20 cellular contexts compared by ENCODE assay signal in genomic region chr1:40873863-40874472, GRCh38. TPM values are rescaled to one million over a fixed set of nuclear protein-coding genes. Genes with fewer than 3 reads are reported as not detected.
DNase-seq lines count a peak whose midpoint lies in the region; ATAC-seq and TF ChIP-seq lines count a peak whose summit lies in the region.
"Had no signal": no experiment of that assay in that cellular context is flagged by ENCODE, and none has a peak within 500 bp of the region (broad histone marks: within the 10 kb centered on the region; RNA-seq: fewer than 3 reads in every experiment).

No MANE protein-coding gene starts in this region.

- H2BK5ac ChIP-seq in mesendoderm (ENCODE audit: low read length): no peak overlapping the region

- no peaks in the 10 kb centered on the region for H3K79me1 ChIP-seq in mesendoderm (ENCODE audit: low read length)

- H3K4me1 ChIP-seq in neural progenitor cell: peaks cover 6% of the 10 kb centered on the region
- peaks cover 2% of the 10 kb centered on the region for H3K4me1 ChIP-seq in mesendoderm (ENCODE audit: control insufficient read depth, low read depth, low read length)
- H3K4me1 ChIP-seq: BE2C, Caco-2, HAP-1 had no signal

- H3K9me3 Mint-ChIP-seq in T-helper 1 cell treated with Interleukin-12 subunit alpha and Interleukin-12 subunit beta and Interleukin-4 antibody, amounts not matched to agents 30 μg/mL and 1 μg/mL, for 36 hours: peaks cover 26% of the 10 kb centered on the region
- H3K9me3 Mint-ChIP-seq in HFFc6 (peaks cover 31% of the 10 kb centered on the region), neural progenitor cell (no peaks in the 10 kb centered on the region)
- no peaks in the 10 kb centered on the region for H3K9me3 Mint-ChIP-seq in activated T-helper 17 cell treated with anti-CD3 and anti-CD28 coated beads, Interleukin-2, amount 50 U/mL, for 72 hours

- H3K36me3 ChIP-seq in neural progenitor cell: no peaks in the 10 kb centered on the region
- no peaks in the 10 kb centered on the region for H3K36me3 ChIP-seq in mesendoderm (ENCODE audit: control insufficient read depth, insufficient read depth, low read length)
- H3K36me3 ChIP-seq: BE2C, HAP-1 had no signal

- H3K27me3 Mint-ChIP-seq in T-helper 1 cell treated with Interleukin-12 subunit alpha and Interleukin-12 subunit beta and Interleukin-4 antibody, amounts not matched to agents 30 μg/mL and 1 μg/mL, for 36 hours (ENCODE audit: low read depth): no peaks in the 10 kb centered on the region
- H3K27me3 Mint-ChIP-seq in HFFc6 (ENCODE audit: insufficient read depth) (no peaks in the 10 kb centered on the region; the same call in none of the 2 replicates), neural progenitor cell (ENCODE audit: insufficient read depth, low read depth) (peaks cover 3% of the 10 kb centered on the region)
- H3K27me3 Mint-ChIP-seq in activated T-helper 17 cell treated with anti-CD3 and anti-CD28 coated beads, Interleukin-2, amount 50 U/mL, for 72 hours: no peaks in the 10 kb centered on the region
- H3K27me3 Mint-ChIP-seq: CD4-positive, alpha-beta T cell had no signal

- peak overlapping the region; percentile 12 for H3K27ac Mint-ChIP-seq in T-helper 1 cell treated with Interleukin-12 subunit alpha and Interleukin-12 subunit beta and Interleukin-4 antibody, amounts not matched to agents 30 μg/mL and 1 μg/mL, for 36 hours
- H3K27ac Mint-ChIP-seq in HFFc6 (peak overlapping the region; percentile 43), neural progenitor cell (peak overlapping the region; percentile 79)
- H3K27ac Mint-ChIP-seq in activated T-helper 17 cell treated with anti-CD3 and anti-CD28 coated beads, Interleukin-2, amount 50 U/mL, for 72 hours: peak overlapping the region; percentile 78
- H3K27ac Mint-ChIP-seq: CD4-positive, alpha-beta T cell had no signal

- H3K23ac ChIP-seq in mesendoderm (ENCODE audit: low read length): no peak overlapping the region

- H4K20me1 ChIP-seq in neural progenitor cell (ENCODE audit: low read depth): no peaks in the 10 kb centered on the region

- no peaks in the 10 kb centered on the region for H3K27me3 ChIP-seq in neural progenitor cell
- H3K27me3 ChIP-seq in mesendoderm (ENCODE audit: insufficient read depth, low read length, poor library complexity): no peaks in the 10 kb centered on the region
- H3K27me3 ChIP-seq: BE2C had no signal

- no CpG with 5 or more reads among the region's 7 CpGs for WGBS in mesendoderm (ENCODE audit: extremely low coverage, insufficient coverage, low lambda C conversion rate)

- no peak overlapping the region for H2BK15ac ChIP-seq in mesendoderm (replicated peaks; ENCODE audit: low read depth)

- no peak overlapping the region for H2BK120ac ChIP-seq in mesendoderm (ENCODE audit: low read depth, low read length)

- no peaks in the 10 kb centered on the region for H3F3A ChIP-seq in neural progenitor cell (ENCODE audit: low read depth)

- H3K27ac ChIP-seq in neural progenitor cell: no peak overlapping the region
- H3K27ac ChIP-seq in mesendoderm (ENCODE audit: low read depth, low read length): no peak overlapping the region
- H3K27ac ChIP-seq: 22Rv1 had no signal

- H4K8ac ChIP-seq in mesendoderm (ENCODE audit: low read depth, low read length): no peak overlapping the region

- H3K4me2 ChIP-seq in neural progenitor cell: no peak overlapping the region
- H3K4me2 ChIP-seq in mesendoderm (ENCODE audit: low read length): no peak overlapping the region

- no peak overlapping the region for H3K4me3 Mint-ChIP-seq in T-helper 1 cell treated with Interleukin-12 subunit alpha and Interleukin-12 subunit beta and Interleukin-4 antibody, amounts not matched to agents 30 μg/mL and 1 μg/mL, for 36 hours
- H3K4me3 Mint-ChIP-seq in HFFc6 (no peak overlapping the region), neural progenitor cell (no peak overlapping the region)
- peak overlapping the region; percentile 2 for H3K4me3 Mint-ChIP-seq in activated T-helper 17 cell treated with anti-CD3 and anti-CD28 coated beads, Interleukin-2, amount 50 U/mL, for 72 hours
- H3K4me3 Mint-ChIP-seq: CD4-positive, alpha-beta T cell had no signal

- H3K4ac ChIP-seq in mesendoderm (ENCODE audit: low read depth, low read length): no peak overlapping the region

- peaks cover 17% of the 10 kb centered on the region for H3K36me3 Mint-ChIP-seq in T-helper 1 cell treated with Interleukin-12 subunit alpha and Interleukin-12 subunit beta and Interleukin-4 antibody, amounts not matched to agents 30 μg/mL and 1 μg/mL, for 36 hours (ENCODE audit: low read depth)
- H3K36me3 Mint-ChIP-seq in HFFc6 (ENCODE audit: low read depth) (peaks cover 27% of the 10 kb centered on the region), neural progenitor cell (no peaks in the 10 kb centered on the region)
- no peaks in the 10 kb centered on the region for H3K36me3 Mint-ChIP-seq in activated T-helper 17 cell treated with anti-CD3 and anti-CD28 coated beads, Interleukin-2, amount 50 U/mL, for 72 hours (ENCODE audit: low read depth)

- H3K79me2 ChIP-seq in neural progenitor cell (ENCODE audit: low read depth) (no peaks in the 10 kb centered on the region), mesendoderm (ENCODE audit: control insufficient read depth, insufficient read depth, low read length) (no peaks in the 10 kb centered on the region)

- TF ChIP-seq CTCF in HFFc6 (IDR thresholded peaks at IDR 0.05) (no peak), neural progenitor cell (IDR thresholded peaks at IDR 0.05) (no peak)

- H3K4me3 ChIP-seq in neural progenitor cell: no peak overlapping the region
- no peak overlapping the region for H3K4me3 ChIP-seq in mesendoderm (ENCODE audit: low read length)
- H3K4me3 ChIP-seq: HAP-1 had no signal

- H4K5ac ChIP-seq in mesendoderm (ENCODE audit: low read length): no peak overlapping the region

- no peak overlapping the region for H3K56ac ChIP-seq in mesendoderm (ENCODE audit: low read length)

- ATAC-seq in activated T-helper 17 cell treated with anti-CD3 and anti-CD28 coated beads, Interleukin-2, amount 50 U/mL, for 72 hours (replicated peaks): no peak

- no peak overlapping the region for H3K9ac ChIP-seq in neural progenitor cell
- no peak overlapping the region for H3K9ac ChIP-seq in mesendoderm (ENCODE audit: low read length)

- no peak overlapping the region for H2AK5ac ChIP-seq in mesendoderm (ENCODE audit: low read length)

- no peak overlapping the region for H3K18ac ChIP-seq in mesendoderm (ENCODE audit: low read length)

- peaks cover 45% of the 10 kb centered on the region for H3K4me1 Mint-ChIP-seq in T-helper 1 cell treated with Interleukin-12 subunit alpha and Interleukin-12 subunit beta and Interleukin-4 antibody, amounts not matched to agents 30 μg/mL and 1 μg/mL, for 36 hours (ENCODE audit: low read depth)
- peaks cover 75% of the 10 kb centered on the region for H3K4me1 Mint-ChIP-seq in HFFc6 (ENCODE audit: low read depth)
- H3K4me1 Mint-ChIP-seq in activated T-helper 17 cell treated with anti-CD3 and anti-CD28 coated beads, Interleukin-2, amount 50 U/mL, for 72 hours: peaks cover 30% of the 10 kb centered on the region
- H3K4me1 Mint-ChIP-seq in neural progenitor cell: peaks cover 3% of the 10 kb centered on the region

- H3K9me3 ChIP-seq in neural progenitor cell (ENCODE audit: low read depth): no peaks in the 10 kb centered on the region
- H3K9me3 ChIP-seq: BE2C had no signal

- no peak overlapping the region for H2AFZ ChIP-seq in neural progenitor cell (replicated peaks)

- DNase-seq in T-helper 1 cell: no peak
- DNase-seq in HFFc6: no peak
- DNase-seq in neural progenitor cell (ENCODE audit: low spot score): no peak
- no peak for DNase-seq in SKM-1 treated with dmso at 0.1 percent for 144 hours (lab: John Stamatoyannopoulos, UW; ENCODE audit: unreplicated experiment)
- DNase-seq in D341Med (ENCODE audit: low spot score): no peak
- DNase-seq in mesendoderm: no peak
- DNase-seq: BE2C; Caco-2; CD4-positive, alpha-beta T cell; GF-D8; KBM-7; NCI-H1105 treated with DMSO at 0.1 percent for 48 hours; NCI-H1694; NCI-H2081 treated with DMSO at 0.1 percent for 48 hours; NK-92 treated with Interleukin-12 subunit alpha and Interleukin-12 subunit beta, amount 100 ng/mL, for 24 hours; SHP77 had no signal

RNA-seq across cellular contexts. Expression of gene CITED4, which starts 11.8 kb away (rescaled TPM):
- 1 to 10 TPM; 1.7 to 5.3 (median 3.8) TPM for total RNA-seq in HFFc6 (2021; fragmentation: NEBNext Ultra II Directional; extraction: Animal tissue kit (Norgen Biotek cat#: 25700))
- total RNA-seq in activated T-helper 17 cell treated with anti-CD3 and anti-CD28 coated beads, Interleukin-2, amount 50 U/mL, for 72 hours: 1 to 10 TPM; 2.1 to 3.7 TPM
- 0.77 and 12.8 TPM in 2 replicates for total RNA-seq in neural progenitor cell (ENCODE audit: low replicate concordance)
- polyA plus RNA-seq in mesendoderm (2013, experiment 1 of 2): 12.3 TPM
- 12.8 TPM for polyA plus RNA-seq in mesendoderm (2013, experiment 2 of 2)

Comparison
In these comparisons a context has a peak if more than half of its experiments do, and no peak if none do; other contexts are left out.
1. H3K27ac Mint-ChIP-seq: peak in every context shown above with its lines; median percentile 79 in neural progenitor cell; 78 in activated T-helper 17 cell treated with anti-CD3 and anti-CD28 coated beads, Interleukin-2, amount 50 U/mL, for 72 hours; 43 in HFFc6; 12 in T-helper 1 cell treated with Interleukin-12 subunit alpha and Interleukin-12 subunit beta and Interleukin-4 antibody, amounts not matched to agents 30 μg/mL and 1 μg/mL, for 36 hours.